7 cellular contexts compared by ENCODE assay signal in the genomic region with DNA sequence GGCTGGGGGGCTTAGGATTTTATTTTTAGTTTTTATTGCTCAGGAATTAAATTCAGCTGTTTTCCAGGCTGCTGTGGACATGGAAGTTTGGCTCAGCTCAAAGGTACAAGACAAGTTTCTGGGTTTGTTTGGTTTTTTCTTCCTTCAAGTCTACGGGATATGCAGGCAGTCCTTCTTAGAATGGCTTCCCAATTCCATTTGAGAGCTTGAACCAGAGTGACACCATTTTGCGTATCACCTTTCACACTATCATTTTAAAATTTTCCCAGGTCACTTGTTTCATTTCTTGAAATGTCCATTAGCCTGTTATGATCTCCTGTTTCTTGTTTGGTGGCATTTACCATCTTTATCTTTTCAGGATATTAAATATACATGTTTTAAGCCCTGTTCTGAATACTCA.
"Had no signal": no experiment of that assay in that cellular context is flagged by ENCODE, and none has a peak within 500 bp of the region (broad histone marks: within the 10 kb centered on the region; RNA-seq: fewer than 3 reads in every experiment).

No MANE protein-coding gene starts in this region.

- H2AFZ ChIP-seq: GM23338 had no signal

- FAIRE-seq: H1, H54, HepG2 had no signal

- H3K4me2 ChIP-seq: GM23338 had no signal

- H3K4me3 ChIP-seq: GM23338 had no signal

- DNase-seq: H9, HCEC 1CT, KBM-7 had no signal

- H3K4me1 Mint-ChIP-seq: GM23338, H9 had no signal

- H3K4me3 Mint-ChIP-seq: GM23338, H9 had no signal

- H3K27ac Mint-ChIP-seq: GM23338, H9 had no signal

- H3K9me3 Mint-ChIP-seq: GM23338 had no signal

- ATAC-seq: GM23338 had no signal
